24 cellular contexts compared by ENCODE assay signal in genomic region chr14:62125793-62126192, GRCh38.
"Had no signal": no experiment of that assay in that cellular context is flagged by ENCODE, and none has a peak within 500 bp of the region (broad histone marks: within the 10 kb centered on the region; RNA-seq: fewer than 3 reads in every experiment).

No MANE protein-coding gene starts in this region.

- H3K27ac Mint-ChIP-seq: activated CD4-positive, alpha-beta T cell treated with anti-CD3 and anti-CD28 coated beads for 36 hours; activated CD8-positive, alpha-beta T cell treated with anti-CD3 and anti-CD28 coated beads for 36 hours; activated naive CD4-positive, alpha-beta T cell treated with anti-CD3 and anti-CD28 coated beads, Interleukin-2, amount 10 ng/mL, durations not matched to agents 7 days and 5 days; activated naive CD8-positive, alpha-beta T cell treated with anti-CD3 and anti-CD28 coated beads for 36 hours; activated T-cell treated with anti-CD3 and anti-CD28 coated beads, Interleukin-2, amount 50 U/mL, for 72 hours; activated T-helper 2 cell treated with anti-CD3 and anti-CD28 coated beads, Interferon-gamma antibody, Interleukin-2, Interleukin-4, amounts not matched to agents 10 μg/mL and 5 μg/mL and 100 μg/mL, durations not matched to agents 14 hours and 24 hours and 36 hours; T-cell had no signal

- H3K9me3 Mint-ChIP-seq: activated CD8-positive, alpha-beta T cell treated with anti-CD3 and anti-CD28 coated beads for 36 hours; activated naive CD4-positive, alpha-beta T cell treated with anti-CD3 and anti-CD28 coated beads, Interleukin-2, amount 10 ng/mL, durations not matched to agents 7 days and 5 days; activated naive CD8-positive, alpha-beta T cell treated with anti-CD3 and anti-CD28 coated beads for 36 hours; activated T-cell treated with anti-CD3 and anti-CD28 coated beads, Interleukin-2, amount 50 U/mL, for 72 hours; activated T-helper 2 cell treated with anti-CD3 and anti-CD28 coated beads, Interferon-gamma antibody, Interleukin-2, Interleukin-4, amounts not matched to agents 10 μg/mL and 5 μg/mL and 100 μg/mL, durations not matched to agents 14 hours and 24 hours and 36 hours; T-cell had no signal

- ATAC-seq: activated CD4-positive, alpha-beta T cell treated with anti-CD3 and anti-CD28 coated beads for 36 hours; activated CD8-positive, alpha-beta T cell treated with anti-CD3 and anti-CD28 coated beads for 36 hours; activated T-cell treated with anti-CD3 and anti-CD28 coated beads, Interleukin-2, amount 50 U/mL, for 72 hours; Panc1; Right ventricle myocardium inferior; T-cell had no signal

- H3K4me1 Mint-ChIP-seq: activated CD4-positive, alpha-beta T cell treated with anti-CD3 and anti-CD28 coated beads for 36 hours; activated naive CD4-positive, alpha-beta T cell treated with anti-CD3 and anti-CD28 coated beads, Interleukin-2, amount 10 ng/mL, durations not matched to agents 7 days and 5 days; activated naive CD8-positive, alpha-beta T cell treated with anti-CD3 and anti-CD28 coated beads for 36 hours; T-cell had no signal

- H3K4me3 Mint-ChIP-seq: activated CD4-positive, alpha-beta T cell treated with anti-CD3 and anti-CD28 coated beads for 36 hours; activated CD8-positive, alpha-beta T cell treated with anti-CD3 and anti-CD28 coated beads for 36 hours; activated naive CD4-positive, alpha-beta T cell treated with anti-CD3 and anti-CD28 coated beads, Interleukin-2, amount 10 ng/mL, durations not matched to agents 7 days and 5 days; activated naive CD8-positive, alpha-beta T cell treated with anti-CD3 and anti-CD28 coated beads for 36 hours; activated T-cell treated with anti-CD3 and anti-CD28 coated beads, Interleukin-2, amount 50 U/mL, for 72 hours; T-cell had no signal

- DNase-seq: activated CD4-positive, alpha-beta T cell treated with anti-CD3 and anti-CD28 coated beads for 36 hours; activated CD4-positive, alpha-beta T cell treated with anti-CD3 and anti-CD28 coated beads, Interleukin-2, amount 50 U/mL, for 1 hour; activated CD4-positive, CD25-positive, alpha-beta regulatory T cell; activated CD8-positive, alpha-beta memory T cell treated with anti-CD3 and anti-CD28 coated beads, Interleukin-2, amount 50 U/mL, for 4 hours; activated CD8-positive, alpha-beta T cell treated with anti-CD3 and anti-CD28 coated beads for 36 hours; activated gamma-delta T cell treated with Interleukin-2 at 50 U/mL for 16 hours; activated naive CD4-positive, alpha-beta T cell treated with anti-CD3 and anti-CD28 coated beads, Interleukin-2, amount 10 ng/mL, durations not matched to agents 7 days and 5 days; activated naive CD8-positive, alpha-beta T cell treated with anti-CD3 and anti-CD28 coated beads for 36 hours; activated T-cell treated with anti-CD3 and anti-CD28 coated beads, Interleukin-2, amount 50 U/mL, for 72 hours; brain microvascular endothelial cell; Kasumi-1; NCI-H1105 treated with DMSO at 0.1 percent for 48 hours; NCI-H1930; NCI-H446; NCI-H748 treated with DMSO at 0.1 percent for 48 hours; RPMI8226; T-cell; T-helper 2 cell; T1000 had no signal

- H3K36me3 Mint-ChIP-seq: activated naive CD4-positive, alpha-beta T cell treated with anti-CD3 and anti-CD28 coated beads, Interleukin-2, amount 10 ng/mL, durations not matched to agents 7 days and 5 days; activated naive CD8-positive, alpha-beta T cell treated with anti-CD3 and anti-CD28 coated beads for 36 hours; T-cell had no signal

- FAIRE-seq: colon, TTC549 had no signal
